In genomic region chr11:125390949-125391348, GRCh38 we compare ENCODE assay signal across 14 cellular contexts.
A peak's percentile ranks its signal among the peaks of the same experiment; 100 is the strongest.
DNase-seq lines count a peak whose midpoint lies in the region; ATAC-seq and TF ChIP-seq lines count a peak whose summit lies in the region.
"Had no signal": no experiment of that assay in that cellular context is flagged by ENCODE, and none has a peak within 500 bp of the region (broad histone marks: within the 10 kb centered on the region; RNA-seq: fewer than 3 reads in every experiment).

No MANE protein-coding gene starts in this region.

- H3K4me2 ChIP-seq in Karpas-422 (ENCODE audit: low read depth, low read length, poor library complexity, severe bottlenecking) (peak overlapping the region; percentile 66), PC-3 (ENCODE audit: low read length) (no peak overlapping the region)

- H3K4me1 ChIP-seq in Karpas-422 (ENCODE audit: low read length) (peaks cover 91% of the 10 kb centered on the region), endodermal cell (ENCODE audit: control insufficient read depth, insufficient read depth, low read length) (peaks cover 11% of the 10 kb centered on the region), PC-3 (ENCODE audit: insufficient read depth, low read length) (no peaks in the 10 kb centered on the region)

- no peaks in the 10 kb centered on the region for H3K9me2 ChIP-seq in Karpas-422 (replicated peaks; ENCODE audit: insufficient read depth, low read length)
- H3K9me2 ChIP-seq in PC-3 (replicated peaks; ENCODE audit: low read length), result no peaks in the 10 kb centered on the region

- no peak overlapping the region for H3K4me3 ChIP-seq in AG10803 (ENCODE audit: low read length)
- H3K4me3 ChIP-seq in Karpas-422 (ENCODE audit: low read length), result peak overlapping the region; percentile 18; the same call in 1 of the 2 replicates
- no peak overlapping the region for H3K4me3 ChIP-seq in endodermal cell (ENCODE audit: low read length)
- H3K4me3 ChIP-seq in PC-3 (ENCODE audit: low read length), result no peak overlapping the region

- TF ChIP-seq CTCF in AG10803 (conservative IDR thresholded peaks at IDR 0.05; ENCODE audit: low read length) (no peak), endodermal cell (conservative IDR thresholded peaks at IDR 0.05) (no peak), mesothelial cell of epicardium (IDR thresholded peaks at IDR 0.05; ENCODE audit: unreplicated experiment) (no peak), PC-3 (conservative IDR thresholded peaks at IDR 0.05; ENCODE audit: low read depth, low read length) (no peak)

- H3K27ac Mint-ChIP-seq in endodermal cell (peak overlapping the region; percentile 5), mesothelial cell of epicardium (peak overlapping the region; percentile 49)
- H3K27ac Mint-ChIP-seq: activated naive CD8-positive, alpha-beta T cell; stimulated activated naive CD8-positive, alpha-beta T cell treated with anti-CD3 and anti-CD28 coated beads, Interleukin-15, amount 100 ng/mL, for 72 hours had no signal

- H3F3A ChIP-seq in PC-3 (ENCODE audit: low read length, unreplicated experiment), result no peaks in the 10 kb centered on the region

- H3K9ac ChIP-seq in Karpas-422 (ENCODE audit: low read length) (peak overlapping the region; percentile 72), endodermal cell (ENCODE audit: extremely low read depth, low read length, poor library complexity, severe bottlenecking) (no peak overlapping the region), PC-3 (ENCODE audit: low read length) (no peak overlapping the region)

- H2AFZ ChIP-seq in Karpas-422 (ENCODE audit: low read length), result no peak overlapping the region
- no peak overlapping the region for H2AFZ ChIP-seq in PC-3 (ENCODE audit: low read length)

- CTCF ChIA-PET in PC-3 (lab: Charles Lee), result interaction anchor here (0.6 kb wide), 1 partner anchor 105 kb away, joined by 3 read pairs; the partner anchor contains the start of gene FEZ1

- no TSS peak for BruUV-seq in PC-3 (replicated peaks; lab: Mats Ljungman, UMichigan)

- H3K79me2 ChIP-seq in Karpas-422 (ENCODE audit: low read length), result no peaks in the 10 kb centered on the region
- H3K79me2 ChIP-seq in PC-3 (ENCODE audit: low read length), result no peaks in the 10 kb centered on the region

- H3K27me3 ChIP-seq in Karpas-422 (ENCODE audit: low read length), result no peaks in the 10 kb centered on the region
- peaks cover 22% of the 10 kb centered on the region for H3K27me3 ChIP-seq in endodermal cell (ENCODE audit: control insufficient read depth, insufficient read depth, low read length, poor library complexity, severe bottlenecking)
- H3K27me3 ChIP-seq in PC-3 (ENCODE audit: low read length), result peaks cover 81% of the 10 kb centered on the region

- H4K20me1 ChIP-seq in Karpas-422 (ENCODE audit: insufficient read depth, low read depth, low read length) (no peaks in the 10 kb centered on the region), PC-3 (ENCODE audit: low read length) (no peaks in the 10 kb centered on the region)

- H3K4me1 Mint-ChIP-seq in endodermal cell, result peaks cover 29% of the 10 kb centered on the region
- peaks cover 30% of the 10 kb centered on the region for H3K4me1 Mint-ChIP-seq in mesothelial cell of epicardium
- H3K4me1 Mint-ChIP-seq: stimulated activated naive CD8-positive, alpha-beta T cell treated with anti-CD3 and anti-CD28 coated beads, Interleukin-15, amount 100 ng/mL, for 72 hours had no signal

- intact Hi-C loops in PC-3 (cut with micrococcal nuclease), result no loop called here

- POLR2A ChIA-PET in PC-3 (lab: Charles Lee; ENCODE audit: unreplicated experiment), result no interaction called here

- H3K36me3 ChIP-seq in Karpas-422 (ENCODE audit: insufficient read depth, low read length) (no peaks in the 10 kb centered on the region), endodermal cell (ENCODE audit: control insufficient read depth, insufficient read depth, low read length) (no peaks in the 10 kb centered on the region), PC-3 (ENCODE audit: low read depth, low read length) (no peaks in the 10 kb centered on the region)

- H3K36me3 Mint-ChIP-seq in endodermal cell (ENCODE audit: low read depth), result no peaks in the 10 kb centered on the region
- H3K36me3 Mint-ChIP-seq in mesothelial cell of epicardium, result peaks cover 1% of the 10 kb centered on the region
- H3K36me3 Mint-ChIP-seq: activated naive CD8-positive, alpha-beta T cell had no signal

- H3K27me3 Mint-ChIP-seq in endodermal cell (ENCODE audit: insufficient read depth) (peaks cover 33% of the 10 kb centered on the region), mesothelial cell of epicardium (ENCODE audit: low read depth) (peaks cover 4% of the 10 kb centered on the region)

- WGBS in endodermal cell (ENCODE audit: insufficient coverage in 1 of 2, insufficient read length in 1 of 2), 2 experiments, result 12 to 33% methylated on average over 5 of the region's 5 CpGs

- H3K27ac ChIP-seq in Karpas-422 (ENCODE audit: low read length) (peak overlapping the region; percentile 98), endodermal cell (ENCODE audit: low read depth, low read length) (no peak overlapping the region), PC-3 (ENCODE audit: low read length) (no peak overlapping the region)

- no peaks in the 10 kb centered on the region for H3K9me3 ChIP-seq in Karpas-422 (ENCODE audit: low read length)
- H3K9me3 ChIP-seq in endodermal cell (ENCODE audit: control insufficient read depth, low read length), result no peaks in the 10 kb centered on the region
- no peaks in the 10 kb centered on the region for H3K9me3 ChIP-seq in PC-3 (ENCODE audit: low read length)

- H3K9me3 Mint-ChIP-seq in endodermal cell (no peaks in the 10 kb centered on the region), mesothelial cell of epicardium (peaks cover 4% of the 10 kb centered on the region)
- H3K9me3 Mint-ChIP-seq: stimulated activated naive CD8-positive, alpha-beta T cell treated with anti-CD3 and anti-CD28 coated beads, Interleukin-15, amount 100 ng/mL, for 72 hours had no signal

- ATAC-seq in GM18909 (IDR thresholded peaks at IDR 0.05; ENCODE audit: poor library complexity, unreplicated experiment) (no peak), HG02884 (IDR thresholded peaks at IDR 0.05; ENCODE audit: unreplicated experiment) (no peak), PC-3 (no peak)
- ATAC-seq: stimulated activated naive CD8-positive, alpha-beta T cell treated with anti-CD3 and anti-CD28 coated beads, Interleukin-15, amount 100 ng/mL, for 72 hours had no signal

- H3K4me3 Mint-ChIP-seq in endodermal cell (no peak overlapping the region), mesothelial cell of epicardium (no peak overlapping the region)
- H3K4me3 Mint-ChIP-seq: activated naive CD8-positive, alpha-beta T cell; stimulated activated naive CD8-positive, alpha-beta T cell treated with anti-CD3 and anti-CD28 coated beads, Interleukin-15, amount 100 ng/mL, for 72 hours had no signal

- peak; percentile 81 for DNase-seq in AG10803 (ENCODE audit: low read depth)
- no peak for DNase-seq in Karpas-422
- DNase-seq in endodermal cell, result no peak
- DNase-seq in mesothelial cell of epicardium (ENCODE audit: low spot score in 2 of 2, unreplicated experiment in 2 of 2), result no peak
- DNase-seq in DMS53 treated with DMSO at 0.1 percent for 48 hours (lab: John Stamatoyannopoulos, UW; ENCODE audit: unreplicated experiment), result no peak
- no peak for DNase-seq in PC-3
- DNase-seq: C1 segment of cervical spinal cord; effector CD8-positive, alpha-beta T cell; midbrain; retina; stimulated activated naive CD8-positive, alpha-beta T cell treated with anti-CD3 and anti-CD28 coated beads, Interleukin-15, amount 100 ng/mL, for 72 hours had no signal
